Comparison of ENCODE assay signal across 9 cellular contexts in the genomic region with DNA sequence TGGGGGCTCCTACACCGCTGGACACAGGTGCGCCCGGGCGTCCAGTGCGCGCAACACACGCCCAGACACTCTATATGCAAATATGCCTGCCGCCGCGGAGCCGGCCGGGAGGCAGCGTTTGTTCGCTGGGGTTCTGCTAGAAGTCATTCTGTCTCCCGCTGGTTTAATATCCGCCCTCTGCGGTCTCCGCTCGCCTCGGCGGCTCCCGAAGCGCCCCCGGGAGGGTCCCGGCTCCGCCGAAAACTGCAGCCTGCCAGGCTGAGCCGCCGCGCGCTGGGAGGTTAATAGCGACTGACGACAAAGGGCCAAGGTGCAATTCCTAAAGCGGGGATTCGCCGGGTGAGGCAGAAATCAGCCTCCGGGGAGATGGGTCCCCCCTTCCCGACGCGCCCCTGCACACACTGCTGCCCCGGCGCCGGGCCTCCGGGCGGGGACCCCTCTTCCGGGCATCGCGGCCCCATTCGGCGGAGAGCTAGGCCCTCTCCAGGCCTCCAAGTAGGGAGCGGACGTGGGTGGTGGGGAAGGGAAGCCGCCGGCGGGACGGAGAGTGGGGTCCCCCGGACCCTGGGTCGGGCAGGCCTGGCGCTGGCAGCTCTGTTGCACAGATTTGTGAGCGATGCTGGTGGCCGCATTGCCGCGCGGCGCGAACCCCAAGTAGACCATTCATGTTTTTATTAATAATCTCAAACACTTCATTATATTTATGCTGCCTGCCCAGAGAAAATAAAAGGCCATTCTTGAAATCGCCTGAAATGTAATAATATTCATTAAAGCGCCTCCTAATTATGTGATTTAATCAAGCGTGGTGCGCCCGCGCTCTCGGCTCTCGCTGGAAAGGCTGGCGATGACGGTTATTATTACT. TPM values are rescaled to one million over a fixed set of nuclear protein-coding genes. Genes with fewer than 3 reads are reported as not detected.
A peak's percentile ranks its signal among the peaks of the same experiment; 100 is the strongest.
DNase-seq lines count a peak whose midpoint lies in the region; ATAC-seq and TF ChIP-seq lines count a peak whose summit lies in the region.
"Had no signal": no experiment of that assay in that cellular context is flagged by ENCODE, and none has a peak within 500 bp of the region (broad histone marks: within the 10 kb centered on the region; RNA-seq: fewer than 3 reads in every experiment).

No MANE protein-coding gene starts in this region.

- ATAC-seq in HG03354 (IDR thresholded peaks at IDR 0.05; ENCODE audit: poor library complexity, severe bottlenecking, unreplicated experiment), result peak; percentile 70
- ATAC-seq in HG03039 (IDR thresholded peaks at IDR 0.05; ENCODE audit: unreplicated experiment), result no peak

- no peak overlapping the region for H3K27ac Mint-ChIP-seq in activated T-helper 2 cell treated with anti-CD3 and anti-CD28 coated beads, Interferon-gamma antibody, Interleukin-2, Interleukin-4, amounts not matched to agents 10 μg/mL and 5 μg/mL and 100 μg/mL, durations not matched to agents 14 hours and 24 hours and 36 hours
- no peak overlapping the region for H3K27ac Mint-ChIP-seq in nephron progenitor cell

- peaks cover 81% of the 10 kb centered on the region for H3K27me3 Mint-ChIP-seq in activated T-helper 2 cell treated with anti-CD3 and anti-CD28 coated beads, Interferon-gamma antibody, Interleukin-2, Interleukin-4, amounts not matched to agents 10 μg/mL and 5 μg/mL and 100 μg/mL, durations not matched to agents 14 hours and 24 hours and 36 hours (ENCODE audit: low read depth)
- peaks cover 100% of the 10 kb centered on the region for H3K27me3 Mint-ChIP-seq in nephron progenitor cell (ENCODE audit: low read depth, poor library complexity)

- intact Hi-C loops in activated T-helper 2 cell treated with anti-CD3 and anti-CD28 coated beads, Interferon-gamma antibody, Interleukin-2, Interleukin-4, amounts not matched to agents 10 μg/mL and 5 μg/mL and 100 μg/mL, durations not matched to agents 14 hours and 24 hours and 36 hours (cut with micrococcal nuclease), result loop anchor here (2.0 kb wide), 2 partner anchors 14 to 338 kb away; no protein-coding TSS in a partner anchor

- H3K4me1 Mint-ChIP-seq in activated T-helper 2 cell treated with anti-CD3 and anti-CD28 coated beads, Interferon-gamma antibody, Interleukin-2, Interleukin-4, amounts not matched to agents 10 μg/mL and 5 μg/mL and 100 μg/mL, durations not matched to agents 14 hours and 24 hours and 36 hours (ENCODE audit: low read depth), result peaks cover 3% of the 10 kb centered on the region
- H3K4me1 Mint-ChIP-seq in nephron progenitor cell, result peaks cover 9% of the 10 kb centered on the region

- TF ChIP-seq CTCF in nephron progenitor cell (IDR thresholded peaks at IDR 0.05), result peak; percentile 27

- DNase-seq in activated CD4-positive, alpha-beta T cell treated with anti-CD3 and anti-CD28 coated beads for 48 hours, result peak; percentile 70
- DNase-seq in activated CD4-positive, alpha-beta T cell treated with anti-CD3 and anti-CD28 coated beads for 1 hour, result no peak
- DNase-seq in activated T-helper 2 cell treated with anti-CD3 and anti-CD28 coated beads, Interferon-gamma antibody, Interleukin-2, Interleukin-4, amounts not matched to agents 10 μg/mL and 5 μg/mL and 100 μg/mL, durations not matched to agents 14 hours and 24 hours and 36 hours (ENCODE audit: low spot score), result peak; percentile 38
- peak; percentile 72 for DNase-seq in nephron progenitor cell
- DNase-seq in NCI-H2196 treated with DMSO at 0.1 percent for 48 hours (lab: John Stamatoyannopoulos, UW; ENCODE audit: unreplicated experiment), result no peak
- no peak for DNase-seq in NCI-H187 treated with DMSO at 0.1 percent for 48 hours (lab: John Stamatoyannopoulos, UW)

- no peaks in the 10 kb centered on the region for H3K36me3 Mint-ChIP-seq in activated T-helper 2 cell treated with anti-CD3 and anti-CD28 coated beads, Interferon-gamma antibody, Interleukin-2, Interleukin-4, amounts not matched to agents 10 μg/mL and 5 μg/mL and 100 μg/mL, durations not matched to agents 14 hours and 24 hours and 36 hours (ENCODE audit: low read depth)
- H3K36me3 Mint-ChIP-seq in nephron progenitor cell (ENCODE audit: low read depth), result no peaks in the 10 kb centered on the region

- H3K9me3 Mint-ChIP-seq in activated T-helper 2 cell treated with anti-CD3 and anti-CD28 coated beads, Interferon-gamma antibody, Interleukin-2, Interleukin-4, amounts not matched to agents 10 μg/mL and 5 μg/mL and 100 μg/mL, durations not matched to agents 14 hours and 24 hours and 36 hours, result no peaks in the 10 kb centered on the region
- H3K9me3 Mint-ChIP-seq in nephron progenitor cell, result no peaks in the 10 kb centered on the region

- H3K4me3 Mint-ChIP-seq in activated T-helper 2 cell treated with anti-CD3 and anti-CD28 coated beads, Interferon-gamma antibody, Interleukin-2, Interleukin-4, amounts not matched to agents 10 μg/mL and 5 μg/mL and 100 μg/mL, durations not matched to agents 14 hours and 24 hours and 36 hours (ENCODE audit: low read depth), result no peak overlapping the region
- H3K4me3 Mint-ChIP-seq in nephron progenitor cell, result no peak overlapping the region

RNA-seq across cellular contexts. Expression of a gene that starts 9.1 kb away (rescaled TPM):
- total RNA-seq in activated T-helper 2 cell treated with anti-CD3 and anti-CD28 coated beads, Interferon-gamma antibody, Interleukin-2, Interleukin-4, amounts not matched to agents 10 μg/mL and 5 μg/mL and 100 μg/mL, durations not matched to agents 14 hours and 24 hours and 36 hours, result not detected in 2 replicates
- total RNA-seq: RPMI7951 had no signal

Comparison
In these comparisons a context has a peak if more than half of its experiments do, and no peak if none do; other contexts are left out.
1. DNase-seq: peak in activated CD4-positive, alpha-beta T cell treated with anti-CD3 and anti-CD28 coated beads for 48 hours (single experiment), activated T-helper 2 cell treated with anti-CD3 and anti-CD28 coated beads, Interferon-gamma antibody, Interleukin-2, Interleukin-4, amounts not matched to agents 10 μg/mL and 5 μg/mL and 100 μg/mL, durations not matched to agents 14 hours and 24 hours and 36 hours (single experiment) and nephron progenitor cell (single experiment); none in activated CD4-positive, alpha-beta T cell treated with anti-CD3 and anti-CD28 coated beads for 1 hour (single experiment), NCI-H2196 treated with DMSO at 0.1 percent for 48 hours (single experiment) and NCI-H187 treated with DMSO at 0.1 percent for 48 hours (single experiment).